ENCODE assay signal across 11 cellular contexts in genomic region chr5:80109549-80110478, GRCh38.
DNase-seq lines count a peak whose midpoint lies in the region; ATAC-seq, FAIRE-seq and TF ChIP-seq lines count a peak whose summit lies in the region.
"Had no signal": no experiment of that assay in that cellular context is flagged by ENCODE, and none has a peak within 500 bp of the region (broad histone marks: within the 10 kb centered on the region; RNA-seq: fewer than 3 reads in every experiment).

No MANE protein-coding gene starts in this region.

- no peak overlapping the region for H2AFZ ChIP-seq in HepG2 (ENCODE audit: low read length)

- no peak for TF ChIP-seq RAD21 in HepG2 (CRISPR knock-in tag; IDR thresholded peaks at IDR 0.05)

- no peaks in the 10 kb centered on the region for H3K36me3 ChIP-seq in HEK293 (ENCODE audit: control insufficient read depth in 2 of 2, insufficient read depth in 1 of 2, low read length in 2 of 2)
- no peaks in the 10 kb centered on the region for H3K36me3 ChIP-seq in HepG2 (replicated peaks in 1 of 2; ENCODE audit: control insufficient read depth in 1 of 2, insufficient read depth in 2 of 2, low read length in 2 of 2)
- H3K36me3 ChIP-seq in colonic mucosa: no peaks in the 10 kb centered on the region
- H3K36me3 ChIP-seq: ascending aorta, thoracic aorta had no signal

- H3K4me2 ChIP-seq in HepG2 (ENCODE audit: low read depth, low read length): peak overlapping the region; percentile 44; the same call in 1 of the 2 replicates

- H3K27me3 ChIP-seq in HepG2 (ENCODE audit: control insufficient read depth in 1 of 2, insufficient read depth in 2 of 2, low read length in 2 of 2): no peaks in the 10 kb centered on the region
- H3K27me3 ChIP-seq in colonic mucosa: no peaks in the 10 kb centered on the region
- H3K27me3 ChIP-seq: ascending aorta had no signal

- H3K9me3 ChIP-seq in HEK293 (ENCODE audit: control insufficient read depth, insufficient read depth, low read depth, low read length): no peaks in the 10 kb centered on the region
- H3K9me3 ChIP-seq in HepG2 (ENCODE audit: low read length): no peaks in the 10 kb centered on the region
- no peaks in the 10 kb centered on the region for H3K9me3 ChIP-seq in colonic mucosa
- H3K9me3 ChIP-seq: ascending aorta, thoracic aorta had no signal

- H3K27ac ChIP-seq in HEK293 (ENCODE audit: extremely low read depth, low read depth, low read length) (no peak overlapping the region), HepG2 (ENCODE audit: extremely low read length, insufficient read depth, low read length) (no peak overlapping the region), colonic mucosa (no peak overlapping the region)
- H3K27ac ChIP-seq: ascending aorta, thoracic aorta had no signal

- no peak for TF ChIP-seq CTCF in HEK293 (tag by site-specific recombination; IDR thresholded peaks at IDR 0.05)
- TF ChIP-seq CTCF in HepG2 (CRISPR knock-in tag; IDR thresholded peaks at IDR 0.05): no peak
- no peak for TF ChIP-seq CTCF in colonic mucosa (IDR thresholded peaks at IDR 0.05)

- H3K79me2 ChIP-seq in HepG2 (ENCODE audit: insufficient read depth, low read length): no peaks in the 10 kb centered on the region

- TF ChIP-seq POLR2A in HepG2 (IDR thresholded peaks at IDR 0.05; ENCODE audit: insufficient read depth in 1 of 2, low read depth in 2 of 2, low read length in 2 of 2): no peak
- no peak for TF ChIP-seq POLR2A in GM12892 (IDR thresholded peaks at IDR 0.05; ENCODE audit: low read depth, low read length)

- CTCF ChIA-PET in HEK293 (lab: Yijun Ruan, JAX) (interaction anchor here (0.7 to 1.2 kb wide), 3 partner anchors 18 to 165 kb away, joined by 3 to 4 read pairs (median 3); no protein-coding TSS in a partner anchor), HepG2 (lab: Yijun Ruan, JAX; ENCODE audit: low intra/inter-chr PET ratio, low total read pairs) (no interaction called here)

- no peak overlapping the region for H3K9ac ChIP-seq in HepG2 (ENCODE audit: insufficient read depth, low read depth, low read length)
- H3K9ac ChIP-seq in colonic mucosa (ENCODE audit: low read depth in 2 of 2, low read length in 2 of 2): no peak overlapping the region

- TF ChIP-seq EP300 in HepG2 (IDR thresholded peaks at IDR 0.05; ENCODE audit: low read depth in 2 of 2, low read length in 2 of 2) (no peak), HepG2 (CRISPR knock-in tag; IDR thresholded peaks at IDR 0.05; ENCODE audit: borderline replicate concordance) (no peak)

- H4K20me1 ChIP-seq in HepG2 (ENCODE audit: insufficient read depth, low read length): no peaks in the 10 kb centered on the region

- in situ Hi-C loops in HepG2 (cut with HindIII; ENCODE audit: extremely low pct_ligation_motif_present, low pct_unique_long_range_greater_than_20kb): no loop called here

- H3K4me3 ChIP-seq in HEK293 (ENCODE audit: low read depth, low read length) (no peak overlapping the region), HepG2 (replicated peaks in 1 of 3; ENCODE audit: insufficient read depth in 1 of 3, low read depth in 2 of 3, low read length in 3 of 3) (no peak overlapping the region; a peak in 1 of 6 replicates), colonic mucosa (no peak overlapping the region)
- H3K4me3 ChIP-seq: ascending aorta, thoracic aorta had no signal

- BruUV-seq in HepG2 (replicated peaks; lab: Mats Ljungman, UMichigan): no TSS peak

- ATAC-seq in HepG2 (peak; percentile 21), sciatic nerve (no peak)

- POLR2A ChIA-PET in HEK293 (lab: Yijun Ruan, JAX): interaction anchor here (0.9 kb wide), 1 partner anchor 146 kb away, joined by 4 read pairs; the partner anchor contains the start of gene SERINC5
- POLR2A ChIA-PET in HepG2 (lab: Yijun Ruan, JAX): interaction anchor here (0.6 to 1.1 kb wide), 2 partner anchors 146 to 163 kb away, joined by 3 read pairs; partner anchors contain the start of gene SERINC5

- intact Hi-C loops in HepG2 (cut with micrococcal nuclease; ENCODE audit: unreplicated experiment) (no loop called here), colonic mucosa (cut with DNase I) (no loop called here), sciatic nerve (cut with DNase I) (no loop called here)

- WGBS in HepG2 (ENCODE audit: low lambda C conversion rate): 69% methylated on average over 3 of the region's 9 CpGs

- DNase-seq in C1 segment of cervical spinal cord (lab: John Stamatoyannopoulos, UW) (peak in 9 of 14 donors; percentile 6 to 60 (median 29)), SK-N-DZ (ENCODE audit: low spot score) (peak; percentile 44), HepG2 (ENCODE audit: low spot score) (no peak), AG08396 (ENCODE audit: low spot score) (no peak), colonic mucosa (no peak), sciatic nerve (ENCODE audit: low spot score) (no peak), GM12892 (ENCODE audit: insufficient read length) (no peak)
- DNase-seq: CD4-positive, alpha-beta T cell had no signal

- H3K4me1 ChIP-seq in HEK293 (ENCODE audit: control insufficient read depth, insufficient read depth, low read length): no peaks in the 10 kb centered on the region
- H3K4me1 ChIP-seq in HepG2 (ENCODE audit: insufficient read depth, low read length): peaks cover 52% of the 10 kb centered on the region
- peaks cover 2% of the 10 kb centered on the region for H3K4me1 ChIP-seq in colonic mucosa

- FAIRE-seq in HepG2 (lab: Jason Lieb, UNC) (no peak), GM12892 (lab: Jason Lieb, UNC) (no peak)

TF ChIP-seq in HEK293, 187 proteins besides CTCF, POLR2A, EP300 and RAD21 (continues in another document):
- TF ChIP-seq ZNF792 (tag by site-specific recombination; IDR thresholded peaks at IDR 0.05) (no peak), PRDM4 (tag by site-specific recombination; IDR thresholded peaks at IDR 0.05) (no peak), ZNF548 (tag by site-specific recombination; IDR thresholded peaks at IDR 0.05) (no peak), ZNF768 (tag by site-specific recombination; IDR thresholded peaks at IDR 0.05) (no peak), ZSCAN5A (tag by site-specific recombination; IDR thresholded peaks at IDR 0.05) (no peak)

TF ChIP-seq in HepG2, 621 proteins besides CTCF, POLR2A, EP300 and RAD21:
- TF ChIP-seq ZNF263 (CRISPR knock-in tag; IDR thresholded peaks at IDR 0.05) (peak; percentile 51; the same call in 1 of the 2 replicates), REST (IDR thresholded peaks at IDR 0.05; ENCODE audit: borderline replicate concordance in 1 of 2, low read depth in 1 of 2, low read length in 2 of 2) (0 out of 4 replicates have a peak, but pooled peaks of 1 of the 2 experiments have one; percentile 16), ZIK1 (CRISPR knock-in tag; IDR thresholded peaks at IDR 0.05; ENCODE audit: borderline replicate concordance, low read depth) (no peak), ZNF687 (CRISPR knock-in tag; IDR thresholded peaks at IDR 0.05) (peak; percentile 42)

Comparison
In these comparisons a context has a peak if more than half of its experiments do, and no peak if none do; other contexts are left out.
1. DNase-seq: peak in C1 segment of cervical spinal cord (9 of 14) and SK-N-DZ (single experiment); none in HepG2 (single experiment), AG08396 (single experiment), colonic mucosa (single experiment), sciatic nerve (single experiment) and GM12892 (single experiment).